In genomic region chr12:14167005-14167628, GRCh38 we compare ENCODE assay signal across 8 cellular contexts.
DNase-seq lines count a peak whose midpoint lies in the region; ATAC-seq and TF ChIP-seq lines count a peak whose summit lies in the region.

No MANE protein-coding gene starts in this region.

- H3K27ac ChIP-seq in left ventricle myocardium inferior (replicated peaks): no peak overlapping the region

- TF ChIP-seq CTCF in left ventricle myocardium inferior (IDR thresholded peaks at IDR 0.05; ENCODE audit: borderline replicate concordance): peak; percentile 94
- TF ChIP-seq CTCF in retinal pigment epithelial cell (conservative IDR thresholded peaks at IDR 0.05; ENCODE audit: low read depth, low read length): peak; percentile 97

- DNase-seq in SKM-1 treated with dmso at 0.1 percent for 144 hours (lab: John Stamatoyannopoulos, UW; ENCODE audit: unreplicated experiment): peak; percentile 7
- no peak for DNase-seq in SKM-1 (lab: John Stamatoyannopoulos, UW; ENCODE audit: unreplicated experiment)
- DNase-seq in HK-2 (ENCODE audit: unreplicated experiment): peak; percentile 42
- DNase-seq in NOMO-1 treated with DMSO at 0.1 percent for 48 hours (lab: John Stamatoyannopoulos, UW; ENCODE audit: unreplicated experiment): peak; percentile 49
- DNase-seq in adipocyte (ENCODE audit: low read depth): peak; percentile 80
- DNase-seq in left ventricle myocardium inferior: no peak
- peak; percentile 5 for DNase-seq in retinal pigment epithelial cell (ENCODE audit: low read depth)

- H3K9ac ChIP-seq in adipocyte (ENCODE audit: low read length): no peak overlapping the region

- no peaks in the 10 kb centered on the region for H3K36me3 Mint-ChIP-seq in stimulated activated memory B cell treated with anti-CD40 and anti-IgM and Interleukin-4, amounts not matched to agents 10 μg/mL and 1 μg/mL and 100 μg/mL, for 72 hours

- H3K4me3 ChIP-seq in adipocyte (ENCODE audit: low read length) (no peak overlapping the region), left ventricle myocardium inferior (no peak overlapping the region), retinal pigment epithelial cell (ENCODE audit: low read length) (no peak overlapping the region)

- H3K27ac Mint-ChIP-seq in stimulated activated memory B cell treated with anti-CD40 and anti-IgM and Interleukin-4, amounts not matched to agents 10 μg/mL and 1 μg/mL and 100 μg/mL, for 72 hours: no peak overlapping the region

- H3K27me3 ChIP-seq in adipocyte (replicated peaks; ENCODE audit: control insufficient read depth, insufficient read depth, low read length) (no peaks in the 10 kb centered on the region), left ventricle myocardium inferior (ENCODE audit: low read depth) (peaks cover 18% of the 10 kb centered on the region)

- no peak overlapping the region for H3K4me3 Mint-ChIP-seq in stimulated activated memory B cell treated with anti-CD40 and anti-IgM and Interleukin-4, amounts not matched to agents 10 μg/mL and 1 μg/mL and 100 μg/mL, for 72 hours

- ATAC-seq in stimulated activated memory B cell treated with anti-CD40 and anti-IgM and Interleukin-4, amounts not matched to agents 10 μg/mL and 1 μg/mL and 100 μg/mL, for 72 hours: no peak

- H3K27me3 Mint-ChIP-seq in stimulated activated memory B cell treated with anti-CD40 and anti-IgM and Interleukin-4, amounts not matched to agents 10 μg/mL and 1 μg/mL and 100 μg/mL, for 72 hours: no peaks in the 10 kb centered on the region

- no peaks in the 10 kb centered on the region for H3K9me3 Mint-ChIP-seq in stimulated activated memory B cell treated with anti-CD40 and anti-IgM and Interleukin-4, amounts not matched to agents 10 μg/mL and 1 μg/mL and 100 μg/mL, for 72 hours

- H3K4me1 Mint-ChIP-seq in stimulated activated memory B cell treated with anti-CD40 and anti-IgM and Interleukin-4, amounts not matched to agents 10 μg/mL and 1 μg/mL and 100 μg/mL, for 72 hours: peaks cover 23% of the 10 kb centered on the region

- H3K4me1 ChIP-seq in adipocyte (ENCODE audit: control insufficient read depth, insufficient read depth, low read length) (no peaks in the 10 kb centered on the region), left ventricle myocardium inferior (no peaks in the 10 kb centered on the region)

- no peaks in the 10 kb centered on the region for H3K9me3 ChIP-seq in adipocyte (ENCODE audit: control insufficient read depth, low read length)
- H3K9me3 ChIP-seq in left ventricle myocardium inferior (replicated peaks): no peaks in the 10 kb centered on the region

- H3K36me3 ChIP-seq in adipocyte (ENCODE audit: control insufficient read depth, insufficient read depth, low read length, severe bottlenecking) (no peaks in the 10 kb centered on the region), left ventricle myocardium inferior (no peaks in the 10 kb centered on the region)

- intact Hi-C loops in left ventricle myocardium inferior (cut with micrococcal nuclease): loop anchor here (5.0 kb wide), 1 partner anchor 305 kb away; no protein-coding TSS in a partner anchor

Comparison
In these comparisons a context has a peak if more than half of its experiments do, and no peak if none do; other contexts are left out.
1. DNase-seq: peak in SKM-1 treated with dmso at 0.1 percent for 144 hours (single experiment), HK-2 (single experiment), NOMO-1 treated with DMSO at 0.1 percent for 48 hours (single experiment), adipocyte (single experiment) and retinal pigment epithelial cell (single experiment); none in SKM-1 (single experiment) and left ventricle myocardium inferior (single experiment).